8 cellular contexts compared by ENCODE assay signal in the genomic region with DNA sequence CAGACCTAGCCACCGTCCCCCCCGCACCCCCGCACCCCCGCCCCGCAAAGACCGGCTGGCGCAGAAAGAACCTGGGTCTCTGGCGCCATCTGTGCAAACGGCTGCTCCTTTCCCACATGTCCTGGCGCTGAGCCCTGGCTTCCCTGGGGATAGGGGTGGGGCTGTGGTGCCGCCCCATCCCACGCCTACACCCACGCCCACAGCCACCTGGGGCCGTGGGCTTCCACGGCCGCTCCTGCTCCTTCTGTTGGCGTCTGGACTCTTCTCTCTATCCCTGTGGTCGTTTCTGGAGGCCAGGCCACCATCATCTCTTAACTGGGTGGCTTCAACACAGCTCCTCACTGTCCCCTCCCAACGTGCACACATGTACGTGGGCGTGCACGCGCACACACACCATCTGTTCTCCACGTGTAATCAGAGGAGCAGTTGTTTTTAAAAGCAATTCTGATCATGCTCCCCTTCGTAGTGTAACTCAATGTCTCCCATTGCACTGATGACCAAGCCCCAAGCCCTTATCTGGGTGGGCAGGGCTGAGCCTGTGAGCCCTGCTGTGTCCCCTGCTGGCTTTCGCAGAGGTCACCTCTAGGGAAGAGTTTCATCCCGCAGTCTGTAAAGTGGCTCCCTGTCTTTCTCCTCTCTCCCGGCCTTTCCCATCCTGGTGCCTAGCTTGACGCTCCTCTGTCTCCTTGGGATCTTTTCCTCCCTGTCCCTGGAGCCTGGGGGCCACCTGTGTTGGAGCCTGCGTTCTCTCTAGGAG. TPM values are rescaled to one million over a fixed set of nuclear protein-coding genes. Genes with fewer than 3 reads are reported as not detected.
DNase-seq lines count a peak whose midpoint lies in the region; ATAC-seq and TF ChIP-seq lines count a peak whose summit lies in the region.

No MANE protein-coding gene starts in this region.

- H3K4me1 ChIP-seq in CD4-positive, CD25-positive, alpha-beta regulatory T cell (ENCODE audit: control insufficient read depth, insufficient read depth, low read length, poor library complexity, severe bottlenecking), result peaks cover 23% of the 10 kb centered on the region
- H3K4me1 ChIP-seq in left lung, result peaks cover 0 to 10% of the 10 kb centered on the region in 2 donors

- peaks cover 50% of the 10 kb centered on the region for H3K36me3 ChIP-seq in CD4-positive, CD25-positive, alpha-beta regulatory T cell (ENCODE audit: control insufficient read depth, insufficient read depth, low read length)
- no peaks in the 10 kb centered on the region for H3K36me3 ChIP-seq in left lung

- intact Hi-C loops in left lung (cut with DNase I), result loop anchor here in 1 of 2 donors (10.0 kb wide), 2 partner anchors 89 to 249 kb away; partner anchors contain the start of gene PPP1R16B

- no peak overlapping the region for H3K27ac ChIP-seq in CD4-positive, CD25-positive, alpha-beta regulatory T cell (ENCODE audit: insufficient read depth, low read length, poor library complexity, severe bottlenecking)
- H3K27ac ChIP-seq in left lung, result no peak overlapping the region

- DNase-seq in CD4-positive, CD25-positive, alpha-beta regulatory T cell, result no peak
- DNase-seq in left lung (no peak), KG1 (lab: John Stamatoyannopoulos, UW) (no peak), GM20000 (ENCODE audit: low spot score) (no peak)

- H3K4me3 Mint-ChIP-seq in CD4-positive, CD25-positive, alpha-beta regulatory T cell, result peak overlapping the region in 2 of 4 donors; percentile 71 to 82
- peak overlapping the region; percentile 76 for H3K4me3 Mint-ChIP-seq in activated T-helper 17 cell treated with anti-CD3 and anti-CD28 coated beads, Interleukin-2, amount 50 U/mL, for 72 hours

- H3K36me3 Mint-ChIP-seq in CD4-positive, CD25-positive, alpha-beta regulatory T cell, result peaks cover 20% of the 10 kb centered on the region
- peaks cover 87% of the 10 kb centered on the region for H3K36me3 Mint-ChIP-seq in activated T-helper 17 cell treated with anti-CD3 and anti-CD28 coated beads, Interleukin-2, amount 50 U/mL, for 72 hours (ENCODE audit: low read depth)

- TF ChIP-seq CTCF in left lung (IDR thresholded peaks at IDR 0.05), result peak in 1 of 2 donors; percentile 37
- TF ChIP-seq CTCF in GM20000 (IDR thresholded peaks at IDR 0.05; ENCODE audit: extremely low read depth, missing control alignments), result no peak

- H3K9me3 ChIP-seq in CD4-positive, CD25-positive, alpha-beta regulatory T cell (ENCODE audit: control insufficient read depth in 2 of 2, low read length in 2 of 2), result no peaks in the 10 kb centered on the region
- H3K9me3 ChIP-seq in left lung, result no peaks in the 10 kb centered on the region

- no peaks in the 10 kb centered on the region for H3K27me3 ChIP-seq in CD4-positive, CD25-positive, alpha-beta regulatory T cell (ENCODE audit: control insufficient read depth, insufficient read depth, low read length)
- H3K27me3 ChIP-seq in left lung, result peaks cover 0 to 26% of the 10 kb centered on the region in 2 donors

- no peak for ATAC-seq in CD4-positive, CD25-positive, alpha-beta regulatory T cell (ENCODE audit: low read depth in 2 of 2)
- ATAC-seq in HG03039 (IDR thresholded peaks at IDR 0.05; ENCODE audit: unreplicated experiment), result peak; percentile 5
- no peak for ATAC-seq in activated T-helper 17 cell treated with anti-CD3 and anti-CD28 coated beads, Interleukin-2, amount 50 U/mL, for 72 hours (replicated peaks)
- peak; percentile 45 for ATAC-seq in left lung
- no peak for ATAC-seq in GM18498 (IDR thresholded peaks at IDR 0.05; ENCODE audit: unreplicated experiment)
- ATAC-seq in HG03432 (IDR thresholded peaks at IDR 0.05; ENCODE audit: unreplicated experiment), result no peak

- peaks cover 0 to 3% (median 0%) of the 10 kb centered on the region in 7 donors for H3K9me3 Mint-ChIP-seq in CD4-positive, CD25-positive, alpha-beta regulatory T cell
- H3K9me3 Mint-ChIP-seq in activated T-helper 17 cell treated with anti-CD3 and anti-CD28 coated beads, Interleukin-2, amount 50 U/mL, for 72 hours, result no peaks in the 10 kb centered on the region

- H3K4me3 ChIP-seq in CD4-positive, CD25-positive, alpha-beta regulatory T cell (ENCODE audit: low read depth, low read length), result no peak overlapping the region
- H3K4me3 ChIP-seq in left lung, result no peak overlapping the region

- peaks cover 17 to 41% (median 22%) of the 10 kb centered on the region in 4 donors for H3K4me1 Mint-ChIP-seq in CD4-positive, CD25-positive, alpha-beta regulatory T cell
- peaks cover 38% of the 10 kb centered on the region for H3K4me1 Mint-ChIP-seq in activated T-helper 17 cell treated with anti-CD3 and anti-CD28 coated beads, Interleukin-2, amount 50 U/mL, for 72 hours

- H3K27ac Mint-ChIP-seq in CD4-positive, CD25-positive, alpha-beta regulatory T cell, result peak overlapping the region; percentile 87 to 92 (median 91)
- H3K27ac Mint-ChIP-seq in activated T-helper 17 cell treated with anti-CD3 and anti-CD28 coated beads, Interleukin-2, amount 50 U/mL, for 72 hours, result peak overlapping the region; percentile 98

- H3K27me3 Mint-ChIP-seq in CD4-positive, CD25-positive, alpha-beta regulatory T cell, result no peaks in the 10 kb centered on the region
- H3K27me3 Mint-ChIP-seq in activated T-helper 17 cell treated with anti-CD3 and anti-CD28 coated beads, Interleukin-2, amount 50 U/mL, for 72 hours, result no peaks in the 10 kb centered on the region

RNA-seq across cellular contexts. Expression of gene FAM83D, which starts 31.9 kb away (rescaled TPM):
- 8.6 TPM for total RNA-seq in CD4-positive, CD25-positive, alpha-beta regulatory T cell
- 1 to 10 TPM in 2 of 4 donors, under 1 TPM in 2; 0.20 to 1.8 (median 1.1) TPM for polyA plus RNA-seq in CD4-positive, CD25-positive, alpha-beta regulatory T cell
- 10 to 100 TPM; 15.9 to 18.3 TPM for total RNA-seq in activated T-helper 17 cell treated with anti-CD3 and anti-CD28 coated beads, Interleukin-2, amount 50 U/mL, for 72 hours
- 1 to 10 TPM; 1.5 to 8.5 TPM for total RNA-seq in left lung

Comparison
In these comparisons a context has a peak if more than half of its experiments do, and no peak if none do; other contexts are left out.
1. ATAC-seq: peak in HG03039 (single experiment) and left lung (single experiment); none in CD4-positive, CD25-positive, alpha-beta regulatory T cell (0 of 2), activated T-helper 17 cell treated with anti-CD3 and anti-CD28 coated beads, Interleukin-2, amount 50 U/mL, for 72 hours (single experiment), GM18498 (single experiment) and HG03432 (single experiment).